Comparison of ENCODE assay signal across 13 cellular contexts in genomic region chr17:74892974-74893911, GRCh38. TPM values are rescaled to one million over a fixed set of nuclear protein-coding genes. Genes with fewer than 3 reads are reported as not detected.
DNase-seq lines count a peak whose midpoint lies in the region; ATAC-seq and TF ChIP-seq lines count a peak whose summit lies in the region.
"Had no signal": no experiment of that assay in that cellular context is flagged by ENCODE, and none has a peak within 500 bp of the region (broad histone marks: within the 10 kb centered on the region; RNA-seq: fewer than 3 reads in every experiment).

A gene with protein sequence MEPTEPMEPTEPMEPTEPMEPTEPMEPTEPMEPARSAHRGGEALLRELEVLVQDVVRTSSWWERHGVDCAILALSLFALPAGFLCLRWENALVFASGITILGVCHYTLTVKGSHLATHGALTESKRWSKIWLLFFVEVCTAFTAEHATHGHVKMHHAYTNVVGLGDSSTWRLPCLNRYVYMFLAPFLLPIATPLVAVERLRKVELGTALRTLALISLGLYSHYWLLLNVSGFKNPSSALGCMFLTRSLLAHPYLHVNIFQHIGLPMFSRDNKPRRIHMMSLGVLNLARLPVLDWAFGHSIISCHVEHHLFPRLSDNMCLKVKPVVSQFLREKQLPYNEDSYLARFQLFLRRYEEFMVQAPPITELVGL (minus strand): TSS chr17:74893633. CDS start chr17:74893595, 38 bp downstream.

- POLR2A ChIA-PET in WTC11 (lab: Charles Lee) = no interaction called here

- peaks cover 69% of the 10 kb centered on the region for H3K27me3 Mint-ChIP-seq in WTC11 (ENCODE audit: low read depth)
- H3K27me3 Mint-ChIP-seq in osteocyte (ENCODE audit: unreplicated experiment) = peaks cover 65% of the 10 kb centered on the region

- H3K27ac Mint-ChIP-seq in WTC11 = no peak within 1 kb of the TSS
- H3K27ac Mint-ChIP-seq in osteocyte (ENCODE audit: unreplicated experiment) = no peak within 1 kb of the TSS
- H3K27ac Mint-ChIP-seq: IgD-negative memory B cell had no signal

- TF ChIP-seq CTCF in WTC11 (IDR thresholded peaks at IDR 0.05) = no peak
- TF ChIP-seq CTCF in cardiac muscle cell (IDR thresholded peaks at IDR 0.05; ENCODE audit: low read depth, low read length) = no peak
- no peak for TF ChIP-seq CTCF in osteocyte (IDR thresholded peaks at IDR 0.05)
- no peak for TF ChIP-seq CTCF in uterus (IDR thresholded peaks at IDR 0.05)

- peak; percentile 76 for ATAC-seq in WTC11

- H3K36me3 ChIP-seq in cardiac muscle cell (no peaks in the 10 kb centered on the region), uterus (no peaks in the 10 kb centered on the region)
- H3K36me3 ChIP-seq: SJSA1 had no signal

- intact Hi-C loops in uterus (cut with DNase I; ENCODE audit: low total_unique reads) = no loop called here

- H3K36me3 Mint-ChIP-seq in WTC11 (no peaks in the 10 kb centered on the region), osteocyte (ENCODE audit: unreplicated experiment) (no peaks in the 10 kb centered on the region)
- H3K36me3 Mint-ChIP-seq: IgD-negative memory B cell had no signal

- peak within 1 kb of the TSS; percentile 29 for H3K4me3 ChIP-seq in cardiac muscle cell
- H3K4me3 ChIP-seq in uterus = no peak within 1 kb of the TSS
- H3K4me3 ChIP-seq: SJSA1 had no signal

- H3K9me3 ChIP-seq in cardiac muscle cell (ENCODE audit: low read depth) = no peaks in the 10 kb centered on the region
- H3K9me3 ChIP-seq in uterus = no peaks in the 10 kb centered on the region
- H3K9me3 ChIP-seq: SJSA1 had no signal

- H3K4me1 Mint-ChIP-seq in WTC11 (peaks cover 10% of the 10 kb centered on the region), osteocyte (ENCODE audit: unreplicated experiment) (peaks cover 3% of the 10 kb centered on the region)

- no peak for TF ChIP-seq POLR2A in uterus (IDR thresholded peaks at IDR 0.05)

- no peak within 1 kb of the TSS for H3K27ac ChIP-seq in cardiac muscle cell
- H3K27ac ChIP-seq in uterus = no peak within 1 kb of the TSS
- H3K27ac ChIP-seq: SJSA1 had no signal

- DNase-seq in D341Med (ENCODE audit: low spot score) (peak; percentile 70), WTC11 (ENCODE audit: low spot score) (peak; percentile 41), cardiac muscle cell (ENCODE audit: low read depth in 1 of 2, low spot score in 1 of 2) (no peak), osteocyte (ENCODE audit: extremely low spot score, unreplicated experiment) (no peak), uterus (no peak), NCI-H1694 (lab: John Stamatoyannopoulos, UW) (no peak)
- no peak for DNase-seq in NK-92 treated with Interleukin-12 subunit alpha and Interleukin-12 subunit beta, amount 100 ng/mL, for 24 hours (lab: John Stamatoyannopoulos, UW)
- DNase-seq in activated CD4-positive, alpha-beta T cell treated with anti-CD3 and anti-CD28 coated beads, Interleukin-2, amount 50 U/mL, for 48 hours = no peak
- DNase-seq: amniotic stem cell, GDM1 had no signal

- H3K27me3 ChIP-seq in cardiac muscle cell = peaks cover 37% of the 10 kb centered on the region
- peaks cover 4 to 9% of the 10 kb centered on the region in 2 donors for H3K27me3 ChIP-seq in uterus

- H3K4me3 Mint-ChIP-seq in WTC11 (peak within 1 kb of the TSS; percentile 78), osteocyte (ENCODE audit: unreplicated experiment) (peak within 1 kb of the TSS; percentile 65)

- no peaks in the 10 kb centered on the region for H3K4me1 ChIP-seq in cardiac muscle cell (ENCODE audit: low read depth)
- peaks cover 0 to 7% of the 10 kb centered on the region in 2 donors for H3K4me1 ChIP-seq in uterus
- H3K4me1 ChIP-seq: SJSA1 had no signal

- CTCF ChIA-PET in WTC11 (lab: Charles Lee) = interaction anchor here (0.7 to 2.8 kb wide), 12 partner anchors 20 to 79 kb away, joined by 3 to 12 read pairs (median 4); partner anchors contain the start of genes FDXR, HID1 and OTOP2

- H3K9me3 Mint-ChIP-seq in WTC11 (no peaks in the 10 kb centered on the region), osteocyte (ENCODE audit: unreplicated experiment) (no peaks in the 10 kb centered on the region)

TF ChIP-seq in WTC11, 78 proteins besides CTCF, POLR2A, EP300 and RAD21 (continues in another document):
- TF ChIP-seq, protein P1, sequence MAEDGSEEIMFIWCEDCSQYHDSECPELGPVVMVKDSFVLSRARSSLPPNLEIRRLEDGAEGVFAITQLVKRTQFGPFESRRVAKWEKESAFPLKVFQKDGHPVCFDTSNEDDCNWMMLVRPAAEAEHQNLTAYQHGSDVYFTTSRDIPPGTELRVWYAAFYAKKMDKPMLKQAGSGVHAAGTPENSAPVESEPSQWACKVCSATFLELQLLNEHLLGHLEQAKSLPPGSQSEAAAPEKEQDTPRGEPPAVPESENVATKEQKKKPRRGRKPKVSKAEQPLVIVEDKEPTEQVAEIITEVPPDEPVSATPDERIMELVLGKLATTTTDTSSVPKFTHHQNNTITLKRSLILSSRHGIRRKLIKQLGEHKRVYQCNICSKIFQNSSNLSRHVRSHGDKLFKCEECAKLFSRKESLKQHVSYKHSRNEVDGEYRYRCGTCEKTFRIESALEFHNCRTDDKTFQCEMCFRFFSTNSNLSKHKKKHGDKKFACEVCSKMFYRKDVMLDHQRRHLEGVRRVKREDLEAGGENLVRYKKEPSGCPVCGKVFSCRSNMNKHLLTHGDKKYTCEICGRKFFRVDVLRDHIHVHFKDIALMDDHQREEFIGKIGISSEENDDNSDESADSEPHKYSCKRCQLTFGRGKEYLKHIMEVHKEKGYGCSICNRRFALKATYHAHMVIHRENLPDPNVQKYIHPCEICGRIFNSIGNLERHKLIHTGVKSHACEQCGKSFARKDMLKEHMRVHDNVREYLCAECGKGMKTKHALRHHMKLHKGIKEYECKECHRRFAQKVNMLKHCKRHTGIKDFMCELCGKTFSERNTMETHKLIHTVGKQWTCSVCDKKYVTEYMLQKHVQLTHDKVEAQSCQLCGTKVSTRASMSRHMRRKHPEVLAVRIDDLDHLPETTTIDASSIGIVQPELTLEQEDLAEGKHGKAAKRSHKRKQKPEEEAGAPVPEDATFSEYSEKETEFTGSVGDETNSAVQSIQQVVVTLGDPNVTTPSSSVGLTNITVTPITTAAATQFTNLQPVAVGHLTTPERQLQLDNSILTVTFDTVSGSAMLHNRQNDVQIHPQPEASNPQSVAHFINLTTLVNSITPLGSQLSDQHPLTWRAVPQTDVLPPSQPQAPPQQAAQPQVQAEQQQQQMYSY (CRISPR knock-in tag; IDR thresholded peaks at IDR 0.05) = no peak
- no peak for TF ChIP-seq AFF4 (CRISPR knock-in tag; IDR thresholded peaks at IDR 0.05; ENCODE audit: borderline replicate concordance)
- peak; percentile 40; the same call in 1 of the 2 replicates for TF ChIP-seq RELA (CRISPR knock-in tag; IDR thresholded peaks at IDR 0.05; ENCODE audit: borderline replicate concordance)
- TF ChIP-seq NR3C1 (CRISPR knock-in tag; conservative IDR thresholded peaks at IDR 0.05; ENCODE audit: low read depth) = 0 out of 2 replicates have a peak, but pooled peaks have one; percentile 69
- peak; percentile 96 for TF ChIP-seq ZNF121 (CRISPR knock-in tag; IDR thresholded peaks at IDR 0.05)
- 0 out of 2 replicates have a peak, but pooled peaks have one; percentile 45 for TF ChIP-seq ZNF281 (CRISPR knock-in tag; IDR thresholded peaks at IDR 0.05)
- no peak for TF ChIP-seq MXD4 (CRISPR knock-in tag; IDR thresholded peaks at IDR 0.05; ENCODE audit: borderline replicate concordance)
- no peak for TF ChIP-seq EMX1 (CRISPR knock-in tag; IDR thresholded peaks at IDR 0.05)

RNA-seq across cellular contexts. Expression of the gene that starts here (rescaled TPM):
- total RNA-seq in WTC11 (2021) (1.1 to 2.2 TPM (median 1.2 TPM) in 3 replicates), cardiac muscle cell (0.83 and 0.85 TPM in 2 replicates), osteocyte (not detected in 2 replicates), uterus (not detected)
- 0.76 and 1.3 TPM in 2 replicates for polyA plus RNA-seq in cardiac muscle cell
- total RNA-seq: kidney epithelial cell, SJSA1 had no signal
- polyA plus RNA-seq: IgD-negative memory B cell had no signal

Comparison
In these comparisons a context has a peak if more than half of its experiments do, and no peak if none do; other contexts are left out.
1. DNase-seq: peak in D341Med (single experiment) and WTC11 (single experiment); none in cardiac muscle cell (0 of 2), osteocyte (single experiment), uterus (0 of 2), NK-92 treated with Interleukin-12 subunit alpha and Interleukin-12 subunit beta, amount 100 ng/mL, for 24 hours (single experiment), NCI-H1694 (single experiment) and activated CD4-positive, alpha-beta T cell treated with anti-CD3 and anti-CD28 coated beads, Interleukin-2, amount 50 U/mL, for 48 hours (0 of 2).